17 cellular contexts compared by ENCODE assay signal in the genomic region with DNA sequence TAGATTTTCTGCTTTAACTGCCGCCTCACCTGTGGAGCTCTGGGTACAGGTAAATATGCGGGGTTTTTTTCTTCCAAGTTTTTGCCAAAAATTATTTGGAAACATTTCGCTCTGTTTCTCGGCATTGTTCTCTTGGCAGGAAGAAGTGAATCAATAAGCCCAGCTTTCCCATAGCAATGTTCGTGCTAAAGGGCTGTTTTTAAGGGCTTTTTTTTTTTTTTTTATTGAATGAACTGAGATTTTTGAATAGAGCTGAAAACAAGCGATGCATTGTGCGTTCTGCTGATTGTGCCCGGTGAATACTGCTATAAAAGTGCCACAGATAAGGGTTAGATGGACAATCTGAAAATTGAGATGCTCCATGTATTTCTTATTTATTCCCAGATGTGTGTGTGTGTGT. TPM values are rescaled to one million over a fixed set of nuclear protein-coding genes. Genes with fewer than 3 reads are reported as not detected.
A peak's percentile ranks its signal among the peaks of the same experiment; 100 is the strongest.
DNase-seq lines count a peak whose midpoint lies in the region; ATAC-seq and TF ChIP-seq lines count a peak whose summit lies in the region.
"Had no signal": no experiment of that assay in that cellular context is flagged by ENCODE, and none has a peak within 500 bp of the region (broad histone marks: within the 10 kb centered on the region; RNA-seq: fewer than 3 reads in every experiment).

No MANE protein-coding gene starts in this region.

- no peak overlapping the region for H3K4ac ChIP-seq in H9 (ENCODE audit: low read depth, low read length)

- dilution Hi-C loops in mammary epithelial cell (cut with HindIII; ENCODE audit: low sequenced_read_pairs), result no loop called here

- no peak overlapping the region for H4K5ac ChIP-seq in H9 (ENCODE audit: insufficient read length, low read depth, low read length)

- H3K4me3 ChIP-seq in mammary epithelial cell (replicated peaks in 1 of 3; ENCODE audit: insufficient read depth in 1 of 3, low read depth in 2 of 3, low read length in 3 of 3) (peak overlapping the region; percentile 53 to 60 (median 58)), lower lobe of right lung (peak overlapping the region; percentile 36), stomach (peak overlapping the region; percentile 12 to 38 (median 24))
- H3K4me3 ChIP-seq: heart left ventricle had no signal

- TF ChIP-seq EP300 in stomach (IDR thresholded peaks at IDR 0.05), result no peak

- BruUV-seq in mammary epithelial cell (replicated peaks; lab: Mats Ljungman, UMichigan), result TSS peak; percentile 55

- TF ChIP-seq POLR2A in stomach (IDR thresholded peaks at IDR 0.05), result no peak

- no CpG with 5 or more reads among the region's 8 CpGs for WGBS in H9 (ENCODE audit: extremely low coverage, insufficient read length, low lambda C conversion rate)
- WGBS in mammary epithelial cell (ENCODE audit: low coverage, missing lambda C conversion rate), result 3% methylated on average over 8 of the region's 8 CpGs
- WGBS in stomach, 5 donors, result 22 to 41% (median 32%) methylated on average over 8 of the region's 8 CpGs

- H2BK120ac ChIP-seq in H9 (ENCODE audit: low read depth, low read length, poor library complexity, severe bottlenecking), result no peak overlapping the region

- no peaks in the 10 kb centered on the region for H3K79me1 ChIP-seq in H9 (ENCODE audit: insufficient read depth, low read depth, low read length, poor library complexity, severe bottlenecking)

- H3K4me1 ChIP-seq in H9 (ENCODE audit: insufficient read depth, low read length) (peaks cover 17% of the 10 kb centered on the region; the same call in 1 of the 2 replicates), mammary epithelial cell (ENCODE audit: insufficient read depth, low read length) (peaks cover 30% of the 10 kb centered on the region), lower lobe of right lung (peaks cover 26% of the 10 kb centered on the region), stomach (peaks cover 0 to 34% (median 19%) of the 10 kb centered on the region in 4 donors)

- H2BK12ac ChIP-seq in H9 (ENCODE audit: insufficient read length, low read depth, low read length), result no peak overlapping the region

- TF ChIP-seq CTCF in H9 (conservative IDR thresholded peaks at IDR 0.05) (no peak), mammary epithelial cell (conservative IDR thresholded peaks at IDR 0.05 in 1 of 2, IDR thresholded peaks at IDR 0.05 in 1 of 2; ENCODE audit: extremely low read depth in 1 of 2, insufficient read depth in 1 of 2, low read depth in 1 of 2, low read length in 2 of 2) (no peak), lower lobe of right lung (IDR thresholded peaks at IDR 0.05) (no peak), stomach (IDR thresholded peaks at IDR 0.05) (no peak)

- no peaks in the 10 kb centered on the region for H3K36me3 Mint-ChIP-seq in H9 (ENCODE audit: insufficient read depth in 1 of 3, low read depth in 3 of 3)

- H3K4me2 ChIP-seq in H9 (ENCODE audit: insufficient read depth, insufficient read length, low read length) (peak overlapping the region; percentile 21), mammary epithelial cell (ENCODE audit: insufficient read depth, low read depth, low read length) (peak overlapping the region; percentile 76)
- H3K4me2 ChIP-seq: SK-N-SH had no signal

- no peak overlapping the region for H3T11ph ChIP-seq in H9 (ENCODE audit: low read length)

- H3K4me1 Mint-ChIP-seq in H9, result peaks cover 36 to 48% of the 10 kb centered on the region in 2 experiments

- no peak overlapping the region for H2AK5ac ChIP-seq in H9 (ENCODE audit: insufficient read length, low read length)

- peak in 1 of 2 donors; percentile 45 for ATAC-seq in lower lobe of right lung
- ATAC-seq in HG02759 (IDR thresholded peaks at IDR 0.05; ENCODE audit: unreplicated experiment), result no peak
- ATAC-seq in GM18907 (IDR thresholded peaks at IDR 0.05; ENCODE audit: unreplicated experiment), result no peak
- ATAC-seq: heart left ventricle, left lobe of liver had no signal

- no peaks in the 10 kb centered on the region for H3K27me3 Mint-ChIP-seq in H9 (ENCODE audit: low read depth)

- no peaks in the 10 kb centered on the region for H3K23me2 ChIP-seq in H9 (ENCODE audit: insufficient read length, low read depth, low read length, poor library complexity, severe bottlenecking)

- DNase-seq in H9 (no peak), mammary epithelial cell (no peak), lower lobe of right lung (no peak), stomach (no peak), SKM-1 (lab: John Stamatoyannopoulos, UW; ENCODE audit: unreplicated experiment) (no peak), D341Med (ENCODE audit: low spot score) (no peak)
- DNase-seq: activated naive CD4-positive, alpha-beta T cell treated with Interleukin-2 at 50 U/mL for 16 hours; DND-41; heart left ventricle; HFFc6; MM.1S; substantia nigra had no signal

- no peak overlapping the region for H3K27ac ChIP-seq in H9 (ENCODE audit: insufficient read length, low read depth, low read length)
- H3K27ac ChIP-seq in mammary epithelial cell (ENCODE audit: insufficient read depth, low read depth, low read length), result peak overlapping the region; percentile 87
- peak overlapping the region; percentile 44 for H3K27ac ChIP-seq in lower lobe of right lung
- peak overlapping the region; percentile 5 to 73 (median 68) for H3K27ac ChIP-seq in stomach
- H3K27ac ChIP-seq: neutrophil had no signal

- H4K91ac ChIP-seq in H9 (ENCODE audit: insufficient read length, low read depth, low read length), result no peak overlapping the region

- H3K18ac ChIP-seq in H9 (ENCODE audit: insufficient read length, low read depth, low read length), result no peak overlapping the region

- no peak overlapping the region for H2BK5ac ChIP-seq in H9 (ENCODE audit: insufficient read length, low read length)

- H2BK15ac ChIP-seq in H9 (ENCODE audit: low read depth, low read length), result no peak overlapping the region

- H3K79me2 ChIP-seq in H9 (ENCODE audit: insufficient read depth, low read length) (no peaks in the 10 kb centered on the region), mammary epithelial cell (ENCODE audit: insufficient read depth, low read length) (no peaks in the 10 kb centered on the region)

- H4K20me1 ChIP-seq in H9 (ENCODE audit: control insufficient read depth, insufficient read depth, insufficient read length) (peaks cover 2% of the 10 kb centered on the region), mammary epithelial cell (ENCODE audit: insufficient read depth, low read length) (no peaks in the 10 kb centered on the region)

- no peak overlapping the region for H3K14ac ChIP-seq in H9 (ENCODE audit: insufficient read depth, low read length)

- H3K27me3 ChIP-seq in H9 (ENCODE audit: insufficient read depth, low read length) (no peaks in the 10 kb centered on the region), mammary epithelial cell (ENCODE audit: insufficient read depth, low read length) (no peaks in the 10 kb centered on the region), lower lobe of right lung (ENCODE audit: low read depth) (no peaks in the 10 kb centered on the region), stomach (no peaks in the 10 kb centered on the region)
- H3K27me3 ChIP-seq: heart left ventricle had no signal

- no peak overlapping the region for H3K56ac ChIP-seq in H9 (ENCODE audit: insufficient read length, low read depth, low read length)

- H3K27ac Mint-ChIP-seq in H9, result peak overlapping the region in 1 of 3 experiments; percentile 63; a peak in 1 of 7 replicates
- H3K27ac Mint-ChIP-seq: HFFc6 had no signal

- no peaks in the 10 kb centered on the region for H3K36me3 ChIP-seq in mammary epithelial cell (ENCODE audit: insufficient read depth, low read length)
- H3K36me3 ChIP-seq in lower lobe of right lung, result no peaks in the 10 kb centered on the region
- no peaks in the 10 kb centered on the region for H3K36me3 ChIP-seq in stomach
- H3K36me3 ChIP-seq: heart left ventricle, neutrophil had no signal

- in situ Hi-C loops in mammary epithelial cell (cut with MboI; ENCODE audit: low sequenced_read_pairs in 2 of 2), result loop anchor here in 1 of 2 donors (25.0 kb wide), 1 partner anchor 273 kb away; no protein-coding TSS in a partner anchor

- H3K9me3 ChIP-seq in H9 (ENCODE audit: control insufficient read depth, low read depth, low read length) (no peaks in the 10 kb centered on the region), mammary epithelial cell (replicated peaks; ENCODE audit: insufficient read depth, low read length) (no peaks in the 10 kb centered on the region), lower lobe of right lung (no peaks in the 10 kb centered on the region), stomach (no peaks in the 10 kb centered on the region)
- H3K9me3 ChIP-seq: heart left ventricle, neutrophil, SK-N-SH had no signal

- CTCF ChIA-PET in mammary epithelial cell (lab: Charles Lee; ENCODE audit: low non-redundant PET), result no interaction called here

- H2AFZ ChIP-seq in H9 (ENCODE audit: low read length) (no peak overlapping the region), mammary epithelial cell (ENCODE audit: low read depth, low read length) (peak overlapping the region; percentile 65)

- H3K9me3 Mint-ChIP-seq in H9, result no peaks in the 10 kb centered on the region
- H3K9me3 Mint-ChIP-seq: HFFc6 had no signal

- H3K9ac ChIP-seq in H9 (ENCODE audit: extremely low read depth, insufficient read length, low read length), result no peak overlapping the region
- peak overlapping the region; percentile 73 for H3K9ac ChIP-seq in mammary epithelial cell (ENCODE audit: insufficient read depth, low read length)
- H3K9ac ChIP-seq: SK-N-SH had no signal

- no peak overlapping the region for H3K4me3 Mint-ChIP-seq in H9
- H3K4me3 Mint-ChIP-seq: HFFc6 had no signal

- H4K8ac ChIP-seq in H9 (replicated peaks; ENCODE audit: insufficient read length, low read depth, low read length), result no peak overlapping the region

- H3K23ac ChIP-seq in H9 (ENCODE audit: insufficient read length, low read depth, low read length), result no peak overlapping the region

- intact Hi-C loops in mammary epithelial cell (cut with micrococcal nuclease), result loop anchor here (1.0 to 2.0 kb wide), 3 partner anchors 16 to 121 kb away; a partner anchor contains a TSS
- intact Hi-C loops in lower lobe of right lung (cut with DNase I), result no loop called here
- intact Hi-C loops in stomach (cut with DNase I; ENCODE audit: low total_unique reads), result no loop called here

- H2BK20ac ChIP-seq in H9 (ENCODE audit: low read depth, low read length, poor library complexity, severe bottlenecking), result no peak overlapping the region

RNA-seq across cellular contexts. Expression of a gene that starts 30.4 kb away (rescaled TPM):
- total RNA-seq in H9 (2021) (17.2 and 18.6 TPM in 2 replicates), mammary epithelial cell (10 to 100 TPM; 39.3 to 47.5 TPM), lower lobe of right lung (37.2 TPM), stomach (100 to 1,000 TPM in 1 of 5 donors, 10 to 100 TPM in 4; 17.7 to 112 (median 31.8) TPM)
- polyA plus RNA-seq in mammary epithelial cell (12.3 TPM), stomach (10 to 100 TPM in 1 of 3 donors, 1 to 10 TPM in 2; 6.2 to 13.4 (median 8.6) TPM)
- polyA minus RNA-seq in mammary epithelial cell, result 23.6 TPM
